2 cellular contexts compared by ENCODE assay signal in the genomic region with DNA sequence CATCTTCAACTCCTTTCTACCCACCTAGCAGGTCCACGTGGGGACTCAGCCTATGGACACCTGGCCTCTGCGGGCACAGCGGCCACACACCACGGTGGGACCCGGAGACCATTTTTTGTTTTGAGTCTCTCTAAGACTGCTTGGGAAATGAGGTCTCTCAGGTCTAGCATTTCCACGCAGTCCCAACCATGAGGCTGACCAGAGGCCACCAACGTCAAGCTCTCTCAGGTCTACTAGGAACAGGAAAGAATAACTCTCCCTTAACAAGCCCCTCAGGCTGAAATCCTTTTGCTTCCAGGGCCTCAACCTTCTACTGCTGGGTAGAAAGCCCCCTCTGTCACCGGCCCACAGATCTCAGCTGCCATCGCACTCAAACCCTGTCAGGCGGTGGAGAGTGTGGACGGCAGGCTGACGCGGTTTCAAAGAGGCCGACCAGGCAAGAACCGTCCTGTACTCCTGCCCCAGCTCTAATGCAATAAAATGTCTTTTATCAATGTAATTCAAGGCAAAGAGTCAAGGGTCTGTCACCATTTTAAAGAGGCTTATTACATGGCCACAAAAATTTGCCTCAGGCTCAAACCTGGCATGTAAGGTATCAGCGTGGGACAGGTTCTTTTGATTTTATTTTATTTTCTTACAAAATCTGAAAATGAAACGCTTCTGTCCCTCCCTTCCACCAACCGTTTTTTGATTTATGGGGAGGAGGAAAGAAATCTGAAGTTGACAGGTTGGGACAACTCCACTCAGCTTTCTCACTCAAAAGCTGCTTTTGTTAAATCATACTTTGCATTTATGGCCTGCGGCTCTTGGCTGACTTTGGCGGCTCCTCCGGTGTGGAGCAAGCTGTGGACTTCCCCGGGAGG.
A peak's percentile ranks its signal among the peaks of the same experiment; 100 is the strongest.
TF ChIP-seq lines count a peak whose summit lies in the region.

No MANE protein-coding gene starts in this region.

TF ChIP-seq in HepG2, 621 proteins besides CTCF, POLR2A, EP300 and RAD21 (continues in another document):
- 0 out of 2 replicates have a peak, but pooled peaks have one; percentile 18 for TF ChIP-seq ZFP91 (CRISPR knock-in tag; IDR thresholded peaks at IDR 0.05; ENCODE audit: borderline replicate concordance)
- TF ChIP-seq SP5 (CRISPR knock-in tag; IDR thresholded peaks at IDR 0.05; ENCODE audit: borderline replicate concordance, low read depth) = no peak
- no peak for TF ChIP-seq ZNF224 (CRISPR knock-in tag; IDR thresholded peaks at IDR 0.05)
- no peak for TF ChIP-seq NFYB (CRISPR knock-in tag; IDR thresholded peaks at IDR 0.05)
- no peak for TF ChIP-seq MAZ (IDR thresholded peaks at IDR 0.05; ENCODE audit: borderline replicate concordance, low read depth, low read length)
- no peak for TF ChIP-seq MAZ (CRISPR knock-in tag; IDR thresholded peaks at IDR 0.05; ENCODE audit: low read depth)
- TF ChIP-seq ZNF605 (CRISPR knock-in tag; IDR thresholded peaks at IDR 0.05) = 0 out of 2 replicates have a peak, but pooled peaks have one; percentile 2
- no peak for TF ChIP-seq ZNF124 (CRISPR knock-in tag; IDR thresholded peaks at IDR 0.05)
- TF ChIP-seq AHDC1 (CRISPR knock-in tag; IDR thresholded peaks at IDR 0.05; ENCODE audit: borderline replicate concordance) = no peak
- TF ChIP-seq, protein P1, sequence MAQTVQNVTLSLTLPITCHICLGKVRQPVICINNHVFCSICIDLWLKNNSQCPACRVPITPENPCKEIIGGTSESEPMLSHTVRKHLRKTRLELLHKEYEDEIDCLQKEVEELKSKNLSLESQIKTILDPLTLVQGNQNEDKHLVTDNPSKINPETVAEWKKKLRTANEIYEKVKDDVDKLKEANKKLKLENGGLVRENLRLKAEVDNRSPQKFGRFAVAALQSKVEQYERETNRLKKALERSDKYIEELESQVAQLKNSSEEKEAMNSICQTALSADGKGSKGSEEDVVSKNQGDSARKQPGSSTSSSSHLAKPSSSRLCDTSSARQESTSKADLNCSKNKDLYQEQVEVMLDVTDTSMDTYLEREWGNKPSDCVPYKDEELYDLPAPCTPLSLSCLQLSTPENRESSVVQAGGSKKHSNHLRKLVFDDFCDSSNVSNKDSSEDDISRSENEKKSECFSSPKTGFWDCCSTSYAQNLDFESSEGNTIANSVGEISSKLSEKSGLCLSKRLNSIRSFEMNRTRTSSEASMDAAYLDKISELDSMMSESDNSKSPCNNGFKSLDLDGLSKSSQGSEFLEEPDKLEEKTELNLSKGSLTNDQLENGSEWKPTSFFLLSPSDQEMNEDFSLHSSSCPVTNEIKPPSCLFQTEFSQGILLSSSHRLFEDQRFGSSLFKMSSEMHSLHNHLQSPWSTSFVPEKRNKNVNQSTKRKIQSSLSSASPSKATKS (CRISPR knock-in tag; IDR thresholded peaks at IDR 0.05) = no peak
- no peak for TF ChIP-seq TCF12 (IDR thresholded peaks at IDR 0.05)
- TF ChIP-seq TCF12 (CRISPR knock-in tag; IDR thresholded peaks at IDR 0.05) = no peak
- 0 out of 2 replicates have a peak, but pooled peaks have one; percentile 38 for TF ChIP-seq ZNF724P (CRISPR knock-in tag; IDR thresholded peaks at IDR 0.05; ENCODE audit: borderline replicate concordance)

TF ChIP-seq in H1, 55 proteins besides CTCF, POLR2A, EP300 and RAD21:
- TF ChIP-seq TEAD4 (IDR thresholded peaks at IDR 0.05; ENCODE audit: low read depth, low read length) (no peak), EGR1 (IDR thresholded peaks at IDR 0.05; ENCODE audit: borderline replicate concordance, low read depth, low read length) (no peak), FOSL1 (IDR thresholded peaks at IDR 0.05; ENCODE audit: insufficient read depth, low read depth, low read length) (no peak), MAX (IDR thresholded peaks at IDR 0.05) (no peak)
